Comparison of ENCODE assay signal across 8 cellular contexts in the genomic region with DNA sequence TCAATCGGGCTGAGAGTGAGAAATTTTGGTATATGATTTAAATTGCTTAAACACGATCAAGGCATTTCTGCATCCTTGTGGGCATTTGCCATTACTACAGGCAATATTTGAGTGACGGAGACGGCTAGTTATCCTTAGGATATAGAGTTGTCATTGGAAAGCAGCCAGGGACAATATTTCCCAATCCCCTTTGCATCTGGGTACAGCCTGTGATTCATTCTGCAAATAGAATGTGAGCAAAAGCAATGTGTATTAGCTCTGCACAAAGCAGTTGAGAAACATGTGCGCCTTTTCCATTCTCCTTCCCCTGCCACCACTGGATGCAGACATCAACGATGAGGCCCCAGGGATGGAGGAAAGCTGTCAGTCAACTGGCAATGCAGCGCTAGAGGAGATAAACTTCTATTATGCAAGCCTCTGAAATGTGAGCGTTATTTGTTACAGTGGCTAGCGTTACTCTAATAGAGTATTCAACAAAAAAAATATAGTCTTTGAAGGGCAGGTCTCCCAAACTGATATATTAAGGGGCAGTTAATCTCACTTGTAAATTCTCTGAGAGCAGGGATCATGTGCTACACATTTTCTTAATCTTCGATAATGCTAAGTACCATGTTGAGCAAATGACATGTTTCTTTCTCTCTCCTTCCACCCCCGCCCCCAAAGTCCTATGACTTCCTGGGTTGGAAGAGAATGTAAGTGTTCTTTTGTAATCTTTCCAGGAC. TPM values are rescaled to one million over a fixed set of nuclear protein-coding genes. Genes with fewer than 3 reads are reported as not detected.
DNase-seq lines count a peak whose midpoint lies in the region; TF ChIP-seq lines count a peak whose summit lies in the region.

No MANE protein-coding gene starts in this region.

- no peak overlapping the region for H3K9ac ChIP-seq in mesendoderm (ENCODE audit: low read length)

- H3K56ac ChIP-seq in mesendoderm (ENCODE audit: low read length): no peak overlapping the region

- peak; percentile 16 for DNase-seq in DMS153 treated with DMSO at 0.1 percent for 48 hours (lab: John Stamatoyannopoulos, UW; ENCODE audit: unreplicated experiment)
- peak; percentile 99 for DNase-seq in NCI-H460 (ENCODE audit: extremely low read depth, low read depth)
- peak; percentile 98 to 100 for DNase-seq in cardiac fibroblast (ENCODE audit: low read depth in 2 of 2)
- DNase-seq in mucosa of gallbladder (ENCODE audit: low spot score): peak; percentile 56
- DNase-seq in T-helper 9 cell: no peak
- DNase-seq in DMS79 (lab: John Stamatoyannopoulos, UW): no peak
- DNase-seq in mesendoderm: no peak
- no peak for DNase-seq in AML-193 (lab: John Stamatoyannopoulos, UW)

- H3K27me3 ChIP-seq in mesendoderm (ENCODE audit: insufficient read depth, low read length, poor library complexity): no peaks in the 10 kb centered on the region

- no peak overlapping the region for H3K23ac ChIP-seq in mesendoderm (ENCODE audit: low read length)

- H3K4me2 ChIP-seq in mesendoderm (ENCODE audit: low read length): no peak overlapping the region

- no peak overlapping the region for H3K27ac ChIP-seq in mesendoderm (ENCODE audit: low read depth, low read length)

- no peak overlapping the region for H4K5ac ChIP-seq in mesendoderm (ENCODE audit: low read length)

- no peaks in the 10 kb centered on the region for H3K79me1 ChIP-seq in mesendoderm (ENCODE audit: low read length)

- no peak overlapping the region for H3K18ac ChIP-seq in mesendoderm (ENCODE audit: low read length)

- H2BK120ac ChIP-seq in mesendoderm (ENCODE audit: low read depth, low read length): no peak overlapping the region

- TF ChIP-seq CTCF in cardiac fibroblast (IDR thresholded peaks at IDR 0.05; ENCODE audit: low read depth, low read length): peak; percentile 64

- H3K4me1 ChIP-seq in mesendoderm (ENCODE audit: control insufficient read depth, low read depth, low read length): no peaks in the 10 kb centered on the region

- H2BK5ac ChIP-seq in mesendoderm (ENCODE audit: low read length): no peak overlapping the region

- no peaks in the 10 kb centered on the region for H3K79me2 ChIP-seq in mesendoderm (ENCODE audit: control insufficient read depth, insufficient read depth, low read length)

- H2AK5ac ChIP-seq in mesendoderm (ENCODE audit: low read length): no peak overlapping the region

- H3K4ac ChIP-seq in mesendoderm (ENCODE audit: low read depth, low read length): no peak overlapping the region

- no peak overlapping the region for H2BK15ac ChIP-seq in mesendoderm (replicated peaks; ENCODE audit: low read depth)

- H3K4me3 ChIP-seq in cardiac fibroblast (replicated peaks in 1 of 2; ENCODE audit: low read depth in 2 of 2, low read length in 2 of 2) (no peak overlapping the region), mesendoderm (ENCODE audit: low read length) (no peak overlapping the region)

- H4K8ac ChIP-seq in mesendoderm (ENCODE audit: low read depth, low read length): no peak overlapping the region

- WGBS in mesendoderm (ENCODE audit: extremely low coverage, insufficient coverage, low lambda C conversion rate): no CpG with 5 or more reads among the region's 11 CpGs

- H3K36me3 ChIP-seq in mesendoderm (ENCODE audit: control insufficient read depth, insufficient read depth, low read length): no peaks in the 10 kb centered on the region

RNA-seq across cellular contexts. Expression of a gene that starts 37.1 kb away (rescaled TPM):
- 53.7 and 58.1 TPM in 2 replicates for total RNA-seq in NCI-H460 (2014; rRNA removed; shearing (Covaris generic))
- polyA plus RNA-seq in NCI-H460 (2014; cell fraction: nucleus; rRNA removed): 25.5 and 37.4 TPM in 2 replicates
- total RNA-seq in mucosa of gallbladder: 30.9 TPM
- polyA plus RNA-seq in mesendoderm (2013, experiment 1 of 2): 6.1 TPM
- 6.3 TPM for polyA plus RNA-seq in mesendoderm (2013, experiment 2 of 2)

Comparison
In these comparisons a context has a peak if more than half of its experiments do, and no peak if none do; other contexts are left out.
1. DNase-seq: peak in DMS153 treated with DMSO at 0.1 percent for 48 hours (single experiment), NCI-H460 (single experiment), cardiac fibroblast (2 of 2) and mucosa of gallbladder (single experiment); none in T-helper 9 cell (single experiment), DMS79 (single experiment), mesendoderm (single experiment) and AML-193 (0 of 2).